8 cellular contexts compared by ENCODE assay signal in the genomic region with DNA sequence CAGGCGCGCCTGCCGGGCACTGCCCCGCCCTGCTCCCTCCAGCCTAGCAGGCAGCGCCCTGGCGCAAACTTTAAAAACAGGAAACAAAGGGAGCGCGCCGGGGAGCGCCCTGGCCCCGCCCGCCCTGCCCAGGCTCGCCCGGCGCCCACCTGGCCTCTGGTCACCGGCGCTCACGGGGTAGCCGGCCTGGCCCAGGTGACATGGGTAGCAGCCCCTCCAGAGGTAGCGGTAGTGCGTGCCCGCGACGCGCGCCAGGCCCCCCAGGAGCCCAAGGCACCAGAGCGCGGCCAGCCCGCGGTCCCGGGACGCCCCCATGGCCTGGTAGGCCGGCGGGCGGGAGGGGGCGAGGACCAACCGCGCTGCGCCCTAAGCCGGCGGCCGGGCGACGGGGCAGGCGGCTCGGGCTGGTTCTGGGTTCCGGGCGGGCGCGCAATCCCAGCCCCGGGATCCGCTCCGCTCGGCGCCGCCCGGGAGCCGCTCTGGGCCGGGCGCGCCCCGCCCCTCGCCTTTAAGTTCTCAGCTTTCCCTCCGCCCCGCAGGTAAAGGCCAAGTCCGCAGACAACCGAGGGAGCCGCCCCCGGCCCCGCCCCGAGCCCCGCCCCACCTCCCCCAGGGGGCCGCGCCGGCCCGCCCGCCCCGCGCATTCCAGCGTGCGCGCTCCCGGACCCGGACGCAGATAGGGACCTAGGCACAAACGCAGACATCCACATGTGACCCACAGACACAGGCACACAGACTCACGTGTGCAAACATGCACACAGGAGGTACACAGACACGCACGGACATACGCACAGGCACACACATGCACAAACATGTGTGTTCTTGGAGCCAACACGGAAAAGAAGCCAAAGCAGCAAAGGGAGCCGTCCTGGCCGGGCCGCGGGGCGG.
DNase-seq lines count a peak whose midpoint lies in the region; ATAC-seq lines count a peak whose summit lies in the region.

No MANE protein-coding gene starts in this region.

- H3K36me3 Mint-ChIP-seq in naive thymus-derived CD4-positive, alpha-beta T cell, result no peaks in the 10 kb centered on the region

- CTCF ChIA-PET in naive thymus-derived CD4-positive, alpha-beta T cell (lab: Charles Lee), result interaction anchor here (1.4 to 2.9 kb wide), 2 partner anchors 78 to 90 kb away, joined by 3 to 10 read pairs; no protein-coding TSS in a partner anchor

- intact Hi-C loops in naive thymus-derived CD4-positive, alpha-beta T cell (cut with micrococcal nuclease), result loop anchor here (1.0 to 5.0 kb wide), 9 partner anchors 40 to 371 kb away; partner anchors contain the start of genes C1orf174 (in 2 of the 2), CEP104 (in 1 of the 2), DFFB (in 1 of the 2) and LRRC47 (in 1 of the 2)

- no peaks in the 10 kb centered on the region for H3K9me3 Mint-ChIP-seq in naive thymus-derived CD4-positive, alpha-beta T cell

- peak overlapping the region; percentile 57 to 60 for H3K4me3 ChIP-seq in esophagus (ENCODE audit: low read depth in 1 of 2, low read length in 2 of 2)
- H3K4me3 ChIP-seq in naive thymus-derived CD4-positive, alpha-beta T cell (ENCODE audit: low read length), result peak overlapping the region; percentile 90

- H3K4me1 Mint-ChIP-seq in naive thymus-derived CD4-positive, alpha-beta T cell, result peaks cover 9 to 26% (median 23%) of the 10 kb centered on the region in 7 donors

- in situ Hi-C loops in G401 (cut with HindIII; ENCODE audit: low sequenced_read_pairs), result no loop called here

- peak overlapping the region; percentile 82 to 99 (median 95) for H3K27ac Mint-ChIP-seq in naive thymus-derived CD4-positive, alpha-beta T cell

- peak overlapping the region; percentile 80 to 90 for H3K27ac ChIP-seq in esophagus (ENCODE audit: low read depth in 2 of 2, low read length in 1 of 2)
- H3K27ac ChIP-seq in naive thymus-derived CD4-positive, alpha-beta T cell (ENCODE audit: low read depth, low read length), result peak overlapping the region; percentile 68

- H3K4me3 Mint-ChIP-seq in naive thymus-derived CD4-positive, alpha-beta T cell, result peak overlapping the region; percentile 81 to 97 (median 86)

- DNase-seq in G401 (ENCODE audit: low spot score) (peak; percentile 67), NCI-H69 (lab: John Stamatoyannopoulos, UW) (peak; percentile 80), activated T-cell treated with anti-CD3 and anti-CD28 coated beads for 1 hour (ENCODE audit: low read depth) (peak; percentile 67)
- DNase-seq in naive thymus-derived CD4-positive, alpha-beta T cell, result peak; percentile 52 to 86 (median 81)
- peak; percentile 49 for DNase-seq in stimulated activated CD8-positive, alpha-beta memory T cell treated with anti-CD3 and anti-CD28 coated beads, Interleukin-7, amount 100 ng/mL, for 24 hours (ENCODE audit: low read depth)

- peaks cover 8 to 36% of the 10 kb centered on the region in 2 donors for H3K4me1 ChIP-seq in esophagus (ENCODE audit: control insufficient read depth in 2 of 2, insufficient read depth in 2 of 2, low read length in 1 of 2)
- H3K4me1 ChIP-seq in naive thymus-derived CD4-positive, alpha-beta T cell (ENCODE audit: control insufficient read depth in 2 of 2, insufficient read depth in 2 of 2, low read length in 2 of 2), result peaks cover 9 to 12% of the 10 kb centered on the region in 2 donors

- POLR2A ChIA-PET in naive thymus-derived CD4-positive, alpha-beta T cell (lab: Charles Lee), result interaction anchor here (0.6 to 2.3 kb wide), 6 partner anchors 10 to 97 kb away, joined by 3 to 7 read pairs (median 3); partner anchors contain the start of gene TPRG1L

- no peaks in the 10 kb centered on the region for H3K9me3 ChIP-seq in esophagus (ENCODE audit: control insufficient read depth in 2 of 2, insufficient read depth in 1 of 2, low read depth in 1 of 2, low read length in 1 of 2)
- no peaks in the 10 kb centered on the region for H3K9me3 ChIP-seq in naive thymus-derived CD4-positive, alpha-beta T cell (ENCODE audit: control insufficient read depth in 2 of 3, low read length in 3 of 3)

- H3K36me3 ChIP-seq in esophagus (ENCODE audit: control insufficient read depth in 2 of 2, insufficient read depth in 2 of 2, low read length in 1 of 2), result no peaks in the 10 kb centered on the region
- peaks cover 0 to 6% (median 0%) of the 10 kb centered on the region in 3 experiments for H3K36me3 ChIP-seq in naive thymus-derived CD4-positive, alpha-beta T cell (ENCODE audit: control insufficient read depth in 2 of 3, insufficient read depth in 3 of 3, low read length in 3 of 3)

- no peaks in the 10 kb centered on the region for H3K27me3 ChIP-seq in esophagus (ENCODE audit: control insufficient read depth in 1 of 2, insufficient read depth in 2 of 2, low read length in 2 of 2)
- H3K27me3 ChIP-seq in naive thymus-derived CD4-positive, alpha-beta T cell (ENCODE audit: control insufficient read depth in 2 of 2, insufficient read depth in 2 of 2, low read length in 2 of 2), result no peaks in the 10 kb centered on the region

- peak; percentile 89 for ATAC-seq in naive thymus-derived CD4-positive, alpha-beta T cell
- ATAC-seq in HG03457 (IDR thresholded peaks at IDR 0.05; ENCODE audit: unreplicated experiment) (no peak), HG03280 (IDR thresholded peaks at IDR 0.05; ENCODE audit: unreplicated experiment) (no peak)

- 1% methylated on average over 78 to 96 of the region's 96 CpGs for WGBS in esophagus, 2 donors

- H3K27me3 Mint-ChIP-seq in naive thymus-derived CD4-positive, alpha-beta T cell, result no peaks in the 10 kb centered on the region
